In genomic region chr20:47338131-47338628, GRCh38 we compare ENCODE assay signal across 1 cellular context.
TF ChIP-seq lines count a peak whose summit lies in the region.

No MANE protein-coding gene starts in this region.

TF ChIP-seq in HepG2, 621 proteins besides CTCF, POLR2A, EP300 and RAD21 (continued from another document and continues in another):
- TF ChIP-seq HINFP (CRISPR knock-in tag; IDR thresholded peaks at IDR 0.05; ENCODE audit: low read depth) (no peak; the same call in 1 of the 2 replicates), KAT8 (CRISPR knock-in tag; IDR thresholded peaks at IDR 0.05) (no peak), ZNF782 (CRISPR knock-in tag; IDR thresholded peaks at IDR 0.05; ENCODE audit: borderline replicate concordance) (peak; percentile 32; the same call in 1 of the 2 replicates), CBX2 (IDR thresholded peaks at IDR 0.05; ENCODE audit: low read depth, low read length) (no peak), CBX2 (CRISPR knock-in tag; IDR thresholded peaks at IDR 0.05; ENCODE audit: low read depth) (no peak), NFKBIZ (CRISPR knock-in tag; IDR thresholded peaks at IDR 0.05) (no peak), KDM6A (CRISPR knock-in tag; IDR thresholded peaks at IDR 0.05; ENCODE audit: low read depth) (no peak), ELF1 (CRISPR knock-in tag; IDR thresholded peaks at IDR 0.05) (0 out of 2 replicates have a peak, but pooled peaks have one; percentile 15), SAFB2 (CRISPR knock-in tag; IDR thresholded peaks at IDR 0.05; ENCODE audit: borderline replicate concordance, low read depth) (peak; percentile 50; the same call in 1 of the 2 replicates), ZNF230 (CRISPR knock-in tag; IDR thresholded peaks at IDR 0.05) (0 out of 2 replicates have a peak, but pooled peaks have one; percentile 23), STAG1 (CRISPR knock-in tag; IDR thresholded peaks at IDR 0.05) (0 out of 2 replicates have a peak, but pooled peaks have one; percentile 3), AHDC1 (CRISPR knock-in tag; IDR thresholded peaks at IDR 0.05; ENCODE audit: borderline replicate concordance) (0 out of 2 replicates have a peak, but pooled peaks have one; percentile 16), ZNF101 (CRISPR knock-in tag; IDR thresholded peaks at IDR 0.05; ENCODE audit: borderline replicate concordance, low read depth) (0 out of 2 replicates have a peak, but pooled peaks have one; percentile 52), ZMAT3 (CRISPR knock-in tag; conservative IDR thresholded peaks at IDR 0.05) (no peak), ZNF296 (CRISPR knock-in tag; conservative IDR thresholded peaks at IDR 0.05) (no peak), PRPF4 (IDR thresholded peaks at IDR 0.05; ENCODE audit: low read depth, low read length, poor library complexity, severe bottlenecking) (peak; percentile 20), ZBTB7A (CRISPR knock-in tag; IDR thresholded peaks at IDR 0.05) (peak; percentile 16; the same call in 1 of the 2 replicates), ZNF891 (CRISPR knock-in tag; IDR thresholded peaks at IDR 0.05) (0 out of 2 replicates have a peak, but pooled peaks have one; percentile 44), ZNF687 (CRISPR knock-in tag; IDR thresholded peaks at IDR 0.05) (peak; percentile 79), ZNF678 (CRISPR knock-in tag; IDR thresholded peaks at IDR 0.05) (0 out of 2 replicates have a peak, but pooled peaks have one; percentile 51), ZMYM2 (CRISPR knock-in tag; IDR thresholded peaks at IDR 0.05) (0 out of 2 replicates have a peak, but pooled peaks have one; percentile 28), ZNF430 (CRISPR knock-in tag; IDR thresholded peaks at IDR 0.05) (peak; percentile 41; the same call in 1 of the 2 replicates), HDAC2 (CRISPR knock-in tag; IDR thresholded peaks at IDR 0.05) (0 out of 2 replicates have a peak, but pooled peaks have one; percentile 37), MLLT10 (CRISPR knock-in tag; IDR thresholded peaks at IDR 0.05) (0 out of 2 replicates have a peak, but pooled peaks have one; percentile 62), MED1 (CRISPR knock-in tag; IDR thresholded peaks at IDR 0.05) (peak; percentile 36; the same call in 1 of the 2 replicates), ZBTB33 (CRISPR knock-in tag; IDR thresholded peaks at IDR 0.05) (0 out of 2 replicates have a peak, but pooled peaks have one; percentile 10), ZNF362 (CRISPR knock-in tag; IDR thresholded peaks at IDR 0.05; ENCODE audit: borderline replicate concordance) (peak; percentile 48; the same call in 1 of the 2 replicates), MIXL1 (CRISPR knock-in tag; IDR thresholded peaks at IDR 0.05) (no peak), SALL1 (CRISPR knock-in tag; IDR thresholded peaks at IDR 0.05) (peak; percentile 50), ZNF619 (CRISPR knock-in tag; IDR thresholded peaks at IDR 0.05) (0 out of 2 replicates have a peak, but pooled peaks have one; percentile 58), ZNF556 (CRISPR knock-in tag; IDR thresholded peaks at IDR 0.05; ENCODE audit: borderline replicate concordance) (0 out of 2 replicates have a peak, but pooled peaks have one; percentile 4)
- TF ChIP-seq, protein P1, sequence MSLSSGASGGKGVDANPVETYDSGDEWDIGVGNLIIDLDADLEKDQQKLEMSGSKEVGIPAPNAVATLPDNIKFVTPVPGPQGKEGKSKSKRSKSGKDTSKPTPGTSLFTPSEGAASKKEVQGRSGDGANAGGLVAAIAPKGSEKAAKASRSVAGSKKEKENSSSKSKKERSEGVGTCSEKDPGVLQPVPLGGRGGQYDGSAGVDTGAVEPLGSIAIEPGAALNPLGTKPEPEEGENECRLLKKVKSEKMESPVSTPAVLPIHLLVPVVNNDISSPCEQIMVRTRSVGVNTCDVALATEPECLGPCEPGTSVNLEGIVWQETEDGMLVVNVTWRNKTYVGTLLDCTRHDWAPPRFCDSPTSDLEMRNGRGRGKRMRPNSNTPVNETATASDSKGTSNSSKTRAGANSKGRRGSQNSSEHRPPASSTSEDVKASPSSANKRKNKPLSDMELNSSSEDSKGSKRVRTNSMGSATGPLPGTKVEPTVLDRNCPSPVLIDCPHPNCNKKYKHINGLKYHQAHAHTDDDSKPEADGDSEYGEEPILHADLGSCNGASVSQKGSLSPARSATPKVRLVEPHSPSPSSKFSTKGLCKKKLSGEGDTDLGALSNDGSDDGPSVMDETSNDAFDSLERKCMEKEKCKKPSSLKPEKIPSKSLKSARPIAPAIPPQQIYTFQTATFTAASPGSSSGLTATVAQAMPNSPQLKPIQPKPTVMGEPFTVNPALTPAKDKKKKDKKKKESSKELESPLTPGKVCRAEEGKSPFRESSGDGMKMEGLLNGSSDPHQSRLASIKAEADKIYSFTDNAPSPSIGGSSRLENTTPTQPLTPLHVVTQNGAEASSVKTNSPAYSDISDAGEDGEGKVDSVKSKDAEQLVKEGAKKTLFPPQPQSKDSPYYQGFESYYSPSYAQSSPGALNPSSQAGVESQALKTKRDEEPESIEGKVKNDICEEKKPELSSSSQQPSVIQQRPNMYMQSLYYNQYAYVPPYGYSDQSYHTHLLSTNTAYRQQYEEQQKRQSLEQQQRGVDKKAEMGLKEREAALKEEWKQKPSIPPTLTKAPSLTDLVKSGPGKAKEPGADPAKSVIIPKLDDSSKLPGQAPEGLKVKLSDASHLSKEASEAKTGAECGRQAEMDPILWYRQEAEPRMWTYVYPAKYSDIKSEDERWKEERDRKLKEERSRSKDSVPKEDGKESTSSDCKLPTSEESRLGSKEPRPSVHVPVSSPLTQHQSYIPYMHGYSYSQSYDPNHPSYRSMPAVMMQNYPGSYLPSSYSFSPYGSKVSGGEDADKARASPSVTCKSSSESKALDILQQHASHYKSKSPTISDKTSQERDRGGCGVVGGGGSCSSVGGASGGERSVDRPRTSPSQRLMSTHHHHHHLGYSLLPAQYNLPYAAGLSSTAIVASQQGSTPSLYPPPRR (CRISPR knock-in tag; IDR thresholded peaks at IDR 0.05; ENCODE audit: borderline replicate concordance), result peak; percentile 20; the same call in 1 of the 2 replicates
- TF ChIP-seq, protein P2, sequence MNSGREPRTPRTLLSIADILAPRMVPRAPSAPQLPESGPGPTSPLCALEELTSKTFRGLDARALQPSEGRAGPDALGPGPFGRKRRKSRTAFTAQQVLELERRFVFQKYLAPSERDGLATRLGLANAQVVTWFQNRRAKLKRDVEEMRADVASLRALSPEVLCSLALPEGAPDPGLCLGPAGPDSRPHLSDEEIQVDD (CRISPR knock-in tag; IDR thresholded peaks at IDR 0.05; ENCODE audit: borderline replicate concordance), result peak; percentile 60; the same call in 1 of the 2 replicates
